11 cellular contexts compared by ENCODE assay signal in genomic region chr21:43716376-43717165, GRCh38. TPM values are rescaled to one million over a fixed set of nuclear protein-coding genes. Genes with fewer than 3 reads are reported as not detected.
DNase-seq lines count a peak whose midpoint lies in the region; ATAC-seq and TF ChIP-seq lines count a peak whose summit lies in the region.
"Had no signal": no experiment of that assay in that cellular context is flagged by ENCODE, and none has a peak within 500 bp of the region (broad histone marks: within the 10 kb centered on the region; RNA-seq: fewer than 3 reads in every experiment).

No MANE protein-coding gene starts in this region.

- H3K27ac Mint-ChIP-seq in naive thymus-derived CD8-positive, alpha-beta T cell, result peak overlapping the region in 7 of 10 donors; percentile 27 to 71 (median 48)

- H3K79me2 ChIP-seq in GM23248 (ENCODE audit: insufficient read depth), result peaks cover 23% of the 10 kb centered on the region

- H3K27me3 ChIP-seq in GM23248 (replicated peaks; ENCODE audit: insufficient read depth), result no peaks in the 10 kb centered on the region

- peaks cover 24% of the 10 kb centered on the region for H3K4me1 ChIP-seq in GM23248 (ENCODE audit: insufficient read depth)

- no peak for ATAC-seq in naive thymus-derived CD8-positive, alpha-beta T cell
- ATAC-seq in HG03469 (IDR thresholded peaks at IDR 0.05; ENCODE audit: unreplicated experiment), result no peak

- peak overlapping the region in 3 of 10 donors; percentile 53 to 89 (median 74) for H3K4me3 Mint-ChIP-seq in naive thymus-derived CD8-positive, alpha-beta T cell

- H3K9me3 Mint-ChIP-seq in naive thymus-derived CD8-positive, alpha-beta T cell, result no peaks in the 10 kb centered on the region

- WGBS in GM23248 (ENCODE audit: low coverage in 1 of 2, low lambda C conversion rate in 2 of 2, missing lambda C conversion rate in 2 of 2), 2 experiments, result 60 to 64% methylated on average over 12 of the region's 12 CpGs

- H3K4me3 ChIP-seq in GM12865 (ENCODE audit: low read depth, low read length) (no peak overlapping the region), GM23248 (no peak overlapping the region)

- H2AFZ ChIP-seq in GM23248, result no peak overlapping the region

- peak; percentile 83 for DNase-seq in GM12865 (ENCODE audit: low read depth)
- DNase-seq in GM23248, result peak; percentile 54
- peak; percentile 87 for DNase-seq in NAMALWA (ENCODE audit: low spot score)
- DNase-seq in naive thymus-derived CD8-positive, alpha-beta T cell, result no peak
- no peak for DNase-seq in DMS53 treated with DMSO at 0.1 percent for 48 hours (lab: John Stamatoyannopoulos, UW; ENCODE audit: unreplicated experiment)
- DNase-seq in DMS 273 treated with DMSO at 0.1 percent for 48 hours (lab: John Stamatoyannopoulos, UW), result no peak
- no peak for DNase-seq in RKO (ENCODE audit: low spot score)
- DNase-seq: activated CD4-positive, CD25-positive, alpha-beta regulatory T cell; anterior cingulate cortex; NCI-H510A had no signal

- no peaks in the 10 kb centered on the region for H3K9me2 ChIP-seq in GM23248 (ENCODE audit: insufficient read depth)

- peaks cover 7 to 33% (median 23%) of the 10 kb centered on the region in 4 donors for H3K4me1 Mint-ChIP-seq in naive thymus-derived CD8-positive, alpha-beta T cell

- in situ Hi-C loops in GM23248 (cut with MboI), result no loop called here

- no peaks in the 10 kb centered on the region for H3K36me3 Mint-ChIP-seq in naive thymus-derived CD8-positive, alpha-beta T cell

- H4K20me1 ChIP-seq in GM23248 (ENCODE audit: insufficient read depth), result no peaks in the 10 kb centered on the region

- POLR2A ChIA-PET in naive thymus-derived CD8-positive, alpha-beta T cell (lab: Charles Lee), result interaction anchor here (1.1 kb wide), 1 partner anchor 57 kb away, joined by 3 read pairs; the partner anchor contains the start of gene RRP1B

- H3K9ac ChIP-seq in GM23248, result no peak overlapping the region

- H3K9me3 ChIP-seq in GM23248 (ENCODE audit: low read depth), result no peaks in the 10 kb centered on the region

- H3F3A ChIP-seq in GM23248 (ENCODE audit: insufficient read depth), result peaks cover 10% of the 10 kb centered on the region

- TF ChIP-seq CTCF in GM12865 (IDR thresholded peaks at IDR 0.05; ENCODE audit: insufficient read depth, low read depth, low read length, missing control alignments), result no peak

- H3K27me3 Mint-ChIP-seq in naive thymus-derived CD8-positive, alpha-beta T cell, result no peaks in the 10 kb centered on the region

- H3K4me2 ChIP-seq in GM23248 (ENCODE audit: unreplicated experiment), result no peak overlapping the region

- H3K27ac ChIP-seq in GM23248, result no peak overlapping the region

- H3K36me3 ChIP-seq in GM23248 (ENCODE audit: low read depth), result no peaks in the 10 kb centered on the region

RNA-seq across cellular contexts. Expression of gene PDXK, which starts 2.4 kb away (rescaled TPM):
- 67.5 and 68.0 TPM in 2 replicates for total RNA-seq in GM23248 (2014; rRNA removed; shearing (Covaris generic))
- 81.8 and 89.7 TPM in 2 replicates for polyA plus RNA-seq in GM23248 (2016; fragmentation: Nextera tagmentation; extraction: Ambion mirVana)
- total RNA-seq in naive thymus-derived CD8-positive, alpha-beta T cell, result 10 to 100 TPM; 56.3 to 60.6 TPM
- polyA plus RNA-seq in naive thymus-derived CD8-positive, alpha-beta T cell, result 10 to 100 TPM; 27.1 to 36.0 (median 29.6) TPM

RNA-seq across cellular contexts. Expression of gene RRP1B, which starts 57.2 kb away (rescaled TPM):
- 14.0 and 15.0 TPM in 2 replicates for total RNA-seq in GM23248 (2014; rRNA removed; shearing (Covaris generic))
- polyA plus RNA-seq in GM23248 (2016; fragmentation: Nextera tagmentation; extraction: Ambion mirVana), result 12.9 and 13.6 TPM in 2 replicates
- total RNA-seq in naive thymus-derived CD8-positive, alpha-beta T cell, result 10 to 100 TPM; 39.6 to 39.9 TPM
- polyA plus RNA-seq in naive thymus-derived CD8-positive, alpha-beta T cell, result 10 to 100 TPM; 29.0 to 48.4 (median 36.1) TPM

RNA-seq across cellular contexts. Expression of gene HSF2BP, which starts 57.3 kb away (rescaled TPM):
- 2.5 and 4.8 TPM in 2 replicates for total RNA-seq in GM23248 (2014; rRNA removed; shearing (Covaris generic))
- 1.6 TPM in 2 replicates for polyA plus RNA-seq in GM23248 (2016; fragmentation: Nextera tagmentation; extraction: Ambion mirVana)
- under 1 TPM; 0.66 to 0.68 TPM for total RNA-seq in naive thymus-derived CD8-positive, alpha-beta T cell
- under 1 TPM; 0.22 to 0.64 (median 0.29) TPM for polyA plus RNA-seq in naive thymus-derived CD8-positive, alpha-beta T cell

RNA-seq across cellular contexts. Expression of gene CSTB, which starts 59.5 kb away (rescaled TPM):
- total RNA-seq in GM23248 (2014; rRNA removed; shearing (Covaris generic)), result 6.7 and 7.8 TPM in 2 replicates
- polyA plus RNA-seq in GM23248 (2016; fragmentation: Nextera tagmentation; extraction: Ambion mirVana), result 95.0 and 97.5 TPM in 2 replicates
- 10 to 100 TPM; 30.7 to 33.1 TPM for total RNA-seq in naive thymus-derived CD8-positive, alpha-beta T cell
- 10 to 100 TPM; 54.9 to 67.4 (median 62.7) TPM for polyA plus RNA-seq in naive thymus-derived CD8-positive, alpha-beta T cell

Comparison
In these comparisons a context has a peak if more than half of its experiments do, and no peak if none do; other contexts are left out.
1. DNase-seq: peak in GM12865 (single experiment), GM23248 (single experiment) and NAMALWA (single experiment); none in naive thymus-derived CD8-positive, alpha-beta T cell (0 of 10), DMS53 treated with DMSO at 0.1 percent for 48 hours (single experiment), DMS 273 treated with DMSO at 0.1 percent for 48 hours (single experiment) and RKO (single experiment).